9 cellular contexts compared by ENCODE assay signal in genomic region chr5:139696167-139696893, GRCh38. TPM values are rescaled to one million over a fixed set of nuclear protein-coding genes. Genes with fewer than 3 reads are reported as not detected.
DNase-seq lines count a peak whose midpoint lies in the region; ATAC-seq and TF ChIP-seq lines count a peak whose summit lies in the region.
"Had no signal": no experiment of that assay in that cellular context is flagged by ENCODE, and none has a peak within 500 bp of the region (broad histone marks: within the 10 kb centered on the region; RNA-seq: fewer than 3 reads in every experiment).

No MANE protein-coding gene starts in this region.

- peak overlapping the region; percentile 45 for H3K4me3 ChIP-seq in BJ (ENCODE audit: low read depth, low read length)
- peak overlapping the region; percentile 76 for H3K4me3 ChIP-seq in OCI-LY3 (ENCODE audit: low read length)
- H3K4me3 ChIP-seq in osteoblast (ENCODE audit: insufficient read depth, low read length) = peak overlapping the region; percentile 63

- peak overlapping the region; percentile 44; the same call in 1 of the 2 replicates for H3K9ac ChIP-seq in OCI-LY3 (ENCODE audit: low read length)

- H3K4me1 ChIP-seq in OCI-LY3 (ENCODE audit: low read length) (peaks cover 10% of the 10 kb centered on the region; the same call in 1 of the 2 replicates), osteoblast (ENCODE audit: insufficient read depth, low read length) (peaks cover 56% of the 10 kb centered on the region)

- no peak for DNase-seq in BJ (ENCODE audit: low read depth)
- no peak for DNase-seq in endothelial cell (ENCODE audit: low spot score)
- no peak for DNase-seq in osteoblast (ENCODE audit: insufficient read length, low spot score, missing footprints)
- DNase-seq in dermis blood vessel endothelial cell = no peak
- DNase-seq in D341Med (ENCODE audit: low spot score) = no peak
- no peak for DNase-seq in Kasumi-1 (lab: John Stamatoyannopoulos, UW)
- DNase-seq: SHP77 treated with DMSO at 0.1 percent for 48 hours had no signal

- H4K20me1 ChIP-seq in OCI-LY3 (ENCODE audit: insufficient read depth, low read length) = no peaks in the 10 kb centered on the region
- no peaks in the 10 kb centered on the region for H4K20me1 ChIP-seq in osteoblast (ENCODE audit: insufficient read depth, low read length)

- H2AFZ ChIP-seq in OCI-LY3 (ENCODE audit: low read depth, low read length) (no peak overlapping the region), osteoblast (ENCODE audit: low read length) (no peak overlapping the region)

- TF ChIP-seq CTCF in BJ (IDR thresholded peaks at IDR 0.05; ENCODE audit: insufficient read depth, low read depth, low read length) (no peak), OCI-LY3 (IDR thresholded peaks at IDR 0.05; ENCODE audit: low read depth, low read length) (no peak), endothelial cell (IDR thresholded peaks at IDR 0.05; ENCODE audit: unreplicated experiment) (no peak), osteoblast (IDR thresholded peaks at IDR 0.05; ENCODE audit: extremely low read depth, low read depth, low read length) (no peak)

- H3K9me3 ChIP-seq in OCI-LY3 (ENCODE audit: insufficient read depth, low read length) = no peaks in the 10 kb centered on the region
- no peaks in the 10 kb centered on the region for H3K9me3 ChIP-seq in osteoblast (ENCODE audit: low read depth, low read length)

- CTCF ChIA-PET in BJ (lab: Yijun Ruan, JAX) = interaction anchor here (0.7 to 11.5 kb wide), 6 partner anchors 14 to 91 kb away, joined by 3 to 201 read pairs (median 4); no protein-coding TSS in a partner anchor

- peaks cover 19% of the 10 kb centered on the region for H3K4me1 Mint-ChIP-seq in endothelial cell (ENCODE audit: unreplicated experiment)

- ATAC-seq in HG03457 (IDR thresholded peaks at IDR 0.05; ENCODE audit: unreplicated experiment) = no peak

- H3K27ac ChIP-seq in OCI-LY3 (ENCODE audit: low read length) = no peak overlapping the region
- peak overlapping the region; percentile 75 for H3K27ac ChIP-seq in osteoblast (ENCODE audit: low read depth, low read length)

- peaks cover 13% of the 10 kb centered on the region for H3K27me3 Mint-ChIP-seq in endothelial cell (ENCODE audit: unreplicated experiment)

- peak overlapping the region; percentile 80 for H3K4me2 ChIP-seq in OCI-LY3 (ENCODE audit: low read length)
- H3K4me2 ChIP-seq in osteoblast (ENCODE audit: insufficient read depth, low read length) = peak overlapping the region; percentile 76

- peak overlapping the region; percentile 77 for H3K4me3 Mint-ChIP-seq in endothelial cell (ENCODE audit: unreplicated experiment)

- H3K36me3 Mint-ChIP-seq in endothelial cell (ENCODE audit: low read depth, unreplicated experiment) = no peaks in the 10 kb centered on the region

- H3K27me3 ChIP-seq in BJ (ENCODE audit: control insufficient read depth, insufficient read depth, low read length) = no peaks in the 10 kb centered on the region
- peaks cover 17% of the 10 kb centered on the region for H3K27me3 ChIP-seq in OCI-LY3 (ENCODE audit: low read depth, low read length)
- H3K27me3 ChIP-seq in osteoblast (ENCODE audit: insufficient read depth, low read length) = no peaks in the 10 kb centered on the region

- no peaks in the 10 kb centered on the region for H3K9me3 Mint-ChIP-seq in endothelial cell (ENCODE audit: unreplicated experiment)

- no peaks in the 10 kb centered on the region for H3K79me2 ChIP-seq in OCI-LY3 (ENCODE audit: low read length)
- no peaks in the 10 kb centered on the region for H3K79me2 ChIP-seq in osteoblast (ENCODE audit: insufficient read depth, low read length)

- H3K27ac Mint-ChIP-seq in endothelial cell (ENCODE audit: unreplicated experiment) = peak overlapping the region; percentile 18

- H3K36me3 ChIP-seq in BJ (ENCODE audit: control insufficient read depth, insufficient read depth, low read length) (no peaks in the 10 kb centered on the region), OCI-LY3 (replicated peaks; ENCODE audit: low read depth, low read length) (no peaks in the 10 kb centered on the region), osteoblast (ENCODE audit: insufficient read depth, low read length) (no peaks in the 10 kb centered on the region)

- POLR2A ChIA-PET in BJ (lab: Charles Lee) = no interaction called here

RNA-seq across cellular contexts. Expression of gene CXXC5, which starts 48.2 kb away (rescaled TPM):
- polyA plus RNA-seq in BJ (2011; rRNA removed) = 36.5 and 50.4 TPM in 2 replicates
- 20.3 and 23.6 TPM in 2 replicates for polyA minus RNA-seq in BJ (2011; rRNA and poly(A)+ RNA removed)
- total RNA-seq in endothelial cell (ENCODE audit: unreplicated experiment) (37.3 TPM), osteoblast (186 and 210 TPM in 2 replicates), dermis blood vessel endothelial cell (29.6 and 36.1 TPM in 2 replicates)
